Comparison of ENCODE assay signal across 8 cellular contexts in genomic region chr9:129932303-129933151, GRCh38.
DNase-seq lines count a peak whose midpoint lies in the region; ATAC-seq lines count a peak whose summit lies in the region.

No MANE protein-coding gene starts in this region.

- peak overlapping the region; percentile 78 for H2AFZ ChIP-seq in neuronal stem cell (ENCODE audit: low read length)

- H2AK5ac ChIP-seq in neuronal stem cell (ENCODE audit: low read depth, low read length) = no peak overlapping the region

- POLR2A ChIA-PET in CD8-positive, alpha-beta memory T cell (lab: Charles Lee) = interaction anchor here (0.6 to 1.8 kb wide), 6 partner anchors 13 to 121 kb away, joined by 3 to 7 read pairs (median 4); partner anchors contain the start of gene GPR107

- H3K18ac ChIP-seq in neuronal stem cell (ENCODE audit: low read length) = no peak overlapping the region

- peak overlapping the region; percentile 56 to 88 (median 70) for H3K4me3 Mint-ChIP-seq in CD8-positive, alpha-beta memory T cell
- H3K4me3 Mint-ChIP-seq in dendritic cell treated with granulocyte-macrophage colony-stimulating factor and Interleukin-4, amounts not matched to agents 40 ng/mL and 50 ng/mL, for 4 days = peak overlapping the region; percentile 31

- H3K27ac ChIP-seq in CD8-positive, alpha-beta memory T cell (ENCODE audit: low read depth, low read length) = no peak overlapping the region
- H3K27ac ChIP-seq in neuronal stem cell (replicated peaks; ENCODE audit: low read length) = no peak overlapping the region

- peaks cover 8% of the 10 kb centered on the region for H3K36me3 ChIP-seq in CD8-positive, alpha-beta memory T cell (ENCODE audit: insufficient read depth, low read length)
- H3K36me3 ChIP-seq in neuronal stem cell (replicated peaks in 1 of 2; ENCODE audit: control insufficient read depth in 2 of 2, insufficient read depth in 2 of 2, low read length in 2 of 2) = peaks cover 0 to 17% of the 10 kb centered on the region in 2 donors

- ATAC-seq in esophagus mucosa (no peak), GM19023 (IDR thresholded peaks at IDR 0.05; ENCODE audit: unreplicated experiment) (no peak), HG02759 (IDR thresholded peaks at IDR 0.05; ENCODE audit: unreplicated experiment) (no peak)

- no peaks in the 10 kb centered on the region for H3K27me3 Mint-ChIP-seq in CD8-positive, alpha-beta memory T cell
- no peaks in the 10 kb centered on the region for H3K27me3 Mint-ChIP-seq in dendritic cell treated with granulocyte-macrophage colony-stimulating factor and Interleukin-4, amounts not matched to agents 40 ng/mL and 50 ng/mL, for 4 days

- no peak overlapping the region for H3K4ac ChIP-seq in neuronal stem cell (ENCODE audit: low read length)

- H3K79me1 ChIP-seq in neuronal stem cell (ENCODE audit: low read depth, low read length) = peaks cover 1% of the 10 kb centered on the region

- H2BK15ac ChIP-seq in neuronal stem cell (ENCODE audit: low read length) = no peak overlapping the region

- intact Hi-C loops in dendritic cell treated with granulocyte-macrophage colony-stimulating factor and Interleukin-4, amounts not matched to agents 40 ng/mL and 50 ng/mL, for 4 days (cut with micrococcal nuclease) = loop anchor here (5.0 kb wide), 1 partner anchor 35 kb away; no protein-coding TSS in a partner anchor

- no peaks in the 10 kb centered on the region for H3K9me3 Mint-ChIP-seq in CD8-positive, alpha-beta memory T cell
- no peaks in the 10 kb centered on the region for H3K9me3 Mint-ChIP-seq in dendritic cell treated with granulocyte-macrophage colony-stimulating factor and Interleukin-4, amounts not matched to agents 40 ng/mL and 50 ng/mL, for 4 days

- no peak overlapping the region for H3K14ac ChIP-seq in neuronal stem cell (ENCODE audit: low read length)

- no peak overlapping the region for H3K9ac ChIP-seq in neuronal stem cell (ENCODE audit: low read depth, low read length, poor library complexity)

- peaks cover 47 to 74% (median 69%) of the 10 kb centered on the region in 3 donors for H3K4me1 Mint-ChIP-seq in CD8-positive, alpha-beta memory T cell
- peaks cover 32% of the 10 kb centered on the region for H3K4me1 Mint-ChIP-seq in dendritic cell treated with granulocyte-macrophage colony-stimulating factor and Interleukin-4, amounts not matched to agents 40 ng/mL and 50 ng/mL, for 4 days (ENCODE audit: low read depth)

- peaks cover 54% of the 10 kb centered on the region for H3K4me1 ChIP-seq in CD8-positive, alpha-beta memory T cell (ENCODE audit: insufficient read depth, low read length)
- peaks cover 8 to 16% of the 10 kb centered on the region in 2 donors for H3K4me1 ChIP-seq in neuronal stem cell (ENCODE audit: control insufficient read depth in 2 of 2, insufficient read depth in 1 of 2, low read depth in 1 of 2, low read length in 2 of 2)

- no CpG with 5 or more reads among the region's 8 CpGs for WGBS in neuronal stem cell (ENCODE audit: extremely low coverage in 2 of 2, insufficient read length in 2 of 2, insufficient replicate concordance in 1 of 2), 2 donors

- H3K4me3 ChIP-seq in CD8-positive, alpha-beta memory T cell (ENCODE audit: low read length) = no peak overlapping the region
- no peak overlapping the region for H3K4me3 ChIP-seq in neuronal stem cell (ENCODE audit: low read length in 2 of 2)

- peak overlapping the region; percentile 80 to 98 (median 94) for H3K27ac Mint-ChIP-seq in CD8-positive, alpha-beta memory T cell
- H3K27ac Mint-ChIP-seq in dendritic cell treated with granulocyte-macrophage colony-stimulating factor and Interleukin-4, amounts not matched to agents 40 ng/mL and 50 ng/mL, for 4 days = peak overlapping the region; percentile 76

- no peaks in the 10 kb centered on the region for H3K27me3 ChIP-seq in CD8-positive, alpha-beta memory T cell (ENCODE audit: insufficient read depth, low read length, poor library complexity, severe bottlenecking)
- no peaks in the 10 kb centered on the region for H3K27me3 ChIP-seq in neuronal stem cell (ENCODE audit: control insufficient read depth in 3 of 3, insufficient read depth in 3 of 3, low read depth in 1 of 3, low read length in 3 of 3)

- CTCF ChIA-PET in CD8-positive, alpha-beta memory T cell (lab: Charles Lee) = interaction anchor here (1.0 to 2.1 kb wide), 7 partner anchors 9 to 107 kb away, joined by 3 to 6 read pairs (median 3); no protein-coding TSS in a partner anchor

- H3K9me3 ChIP-seq in CD8-positive, alpha-beta memory T cell (ENCODE audit: low read length) = no peaks in the 10 kb centered on the region
- H3K9me3 ChIP-seq in neuronal stem cell (replicated peaks in 1 of 2; ENCODE audit: control insufficient read depth in 2 of 2, insufficient read depth in 1 of 2, low read depth in 1 of 2, low read length in 2 of 2) = no peaks in the 10 kb centered on the region

- no peak overlapping the region for H3K4me2 ChIP-seq in neuronal stem cell (ENCODE audit: insufficient read depth, low read length, poor library complexity, severe bottlenecking)

- no peak for DNase-seq in CD8-positive, alpha-beta memory T cell
- DNase-seq in NCI-H1694 treated with DMSO at 0.1 percent for 48 hours (lab: John Stamatoyannopoulos, UW) (peak; percentile 35), neuronal stem cell (ENCODE audit: low spot score) (no peak)
- no peak for DNase-seq in activated CD8-positive, alpha-beta memory T cell treated with anti-CD3 and anti-CD28 coated beads for 24 hours

- peaks cover 0 to 51% (median 5%) of the 10 kb centered on the region in 3 donors for H3K36me3 Mint-ChIP-seq in CD8-positive, alpha-beta memory T cell
- H3K36me3 Mint-ChIP-seq in dendritic cell treated with granulocyte-macrophage colony-stimulating factor and Interleukin-4, amounts not matched to agents 40 ng/mL and 50 ng/mL, for 4 days (ENCODE audit: low read depth) = peaks cover 57% of the 10 kb centered on the region

- no peak overlapping the region for H2BK120ac ChIP-seq in neuronal stem cell (ENCODE audit: low read depth, low read length)

- no peak overlapping the region for H2BK5ac ChIP-seq in neuronal stem cell (ENCODE audit: low read length)

- H4K91ac ChIP-seq in neuronal stem cell (ENCODE audit: low read depth, low read length, poor library complexity) = no peak overlapping the region

- no peak overlapping the region for H2BK12ac ChIP-seq in neuronal stem cell (ENCODE audit: low read length)

- H3K23ac ChIP-seq in neuronal stem cell (ENCODE audit: low read depth, low read length, poor library complexity) = no peak overlapping the region

- no peak overlapping the region for H4K8ac ChIP-seq in neuronal stem cell (ENCODE audit: low read depth, low read length)
